Comparison of ENCODE assay signal across 9 cellular contexts in genomic region chr11:57742087-57742452, GRCh38. TPM values are rescaled to one million over a fixed set of nuclear protein-coding genes. Genes with fewer than 3 reads are reported as not detected.
DNase-seq lines count a peak whose midpoint lies in the region; ATAC-seq, FAIRE-seq and TF ChIP-seq lines count a peak whose summit lies in the region.
"Had no signal": no experiment of that assay in that cellular context is flagged by ENCODE, and none has a peak within 500 bp of the region (broad histone marks: within the 10 kb centered on the region; RNA-seq: fewer than 3 reads in every experiment).

No MANE protein-coding gene starts in this region.

- peak overlapping the region; percentile 98 for H3K4me3 Mint-ChIP-seq in activated CD4-positive, alpha-beta T cell treated with anti-CD3 and anti-CD28 coated beads for 36 hours
- H3K4me3 Mint-ChIP-seq in activated T-helper 17 cell treated with anti-CD3 and anti-CD28 coated beads, Interleukin-2, amount 50 U/mL, for 72 hours, result peak overlapping the region; percentile 100

- intact Hi-C loops in activated CD4-positive, alpha-beta T cell treated with anti-CD3 and anti-CD28 coated beads for 36 hours (cut with DNase I, micrococcal nuclease), result loop anchor here in 1 of 2 experiments (5.0 to 10.0 kb wide), 2 partner anchors 405 to 783 kb away; partner anchors contain the start of genes P2RX3 and SSRP1

- H3K4me2 ChIP-seq in keratinocyte (ENCODE audit: control insufficient read depth, extremely low read depth, insufficient read depth, low read depth, low read length), result peak overlapping the region; percentile 89

- dilution Hi-C loops in keratinocyte (cut with MboI; ENCODE audit: extremely low pct_ligation_motif_present, low sequenced_read_pairs), result no loop called here

- peaks cover 8% of the 10 kb centered on the region for H3K4me1 ChIP-seq in keratinocyte (ENCODE audit: control insufficient read depth, extremely low read depth, insufficient read depth, low read length)

- no peak for FAIRE-seq in keratinocyte (lab: Jason Lieb, UNC)

- H3K27me3 ChIP-seq in keratinocyte (ENCODE audit: control insufficient read depth, extremely low read depth, insufficient read depth, low read length), result no peaks in the 10 kb centered on the region

- peak overlapping the region; percentile 96 for H3K9ac ChIP-seq in keratinocyte (ENCODE audit: control insufficient read depth, extremely low read depth, insufficient read depth, low read length)

- ATAC-seq in activated CD4-positive, alpha-beta T cell treated with anti-CD3 and anti-CD28 coated beads for 36 hours, result no peak
- ATAC-seq in activated T-helper 17 cell treated with anti-CD3 and anti-CD28 coated beads, Interleukin-2, amount 50 U/mL, for 72 hours (replicated peaks), result no peak

- H3K36me3 Mint-ChIP-seq in activated CD4-positive, alpha-beta T cell treated with anti-CD3 and anti-CD28 coated beads for 36 hours (ENCODE audit: low read depth), result peaks cover 53% of the 10 kb centered on the region
- peaks cover 95% of the 10 kb centered on the region for H3K36me3 Mint-ChIP-seq in activated T-helper 17 cell treated with anti-CD3 and anti-CD28 coated beads, Interleukin-2, amount 50 U/mL, for 72 hours (ENCODE audit: low read depth)

- peak overlapping the region; percentile 71 to 97 (median 80) for H3K4me3 ChIP-seq in keratinocyte (ENCODE audit: control insufficient read depth in 2 of 3, extremely low read depth in 1 of 3, insufficient read depth in 2 of 3, low read depth in 1 of 3, low read length in 3 of 3)

- peaks cover 34% of the 10 kb centered on the region for H3K4me1 Mint-ChIP-seq in activated CD4-positive, alpha-beta T cell treated with anti-CD3 and anti-CD28 coated beads for 36 hours
- peaks cover 20% of the 10 kb centered on the region for H3K4me1 Mint-ChIP-seq in activated T-helper 17 cell treated with anti-CD3 and anti-CD28 coated beads, Interleukin-2, amount 50 U/mL, for 72 hours

- H3K9me3 Mint-ChIP-seq in activated CD4-positive, alpha-beta T cell treated with anti-CD3 and anti-CD28 coated beads for 36 hours (ENCODE audit: low read depth), result no peaks in the 10 kb centered on the region
- no peaks in the 10 kb centered on the region for H3K9me3 Mint-ChIP-seq in activated T-helper 17 cell treated with anti-CD3 and anti-CD28 coated beads, Interleukin-2, amount 50 U/mL, for 72 hours

- peaks cover 16 to 21% of the 10 kb centered on the region in 2 experiments for H3K36me3 ChIP-seq in keratinocyte (ENCODE audit: control insufficient read depth in 2 of 2, extremely low read depth in 1 of 2, insufficient read depth in 2 of 2, low read length in 2 of 2)

- H3K79me2 ChIP-seq in keratinocyte (ENCODE audit: control insufficient read depth, insufficient read depth, low read length), result peaks cover 16% of the 10 kb centered on the region

- H3K27me3 Mint-ChIP-seq in activated CD4-positive, alpha-beta T cell treated with anti-CD3 and anti-CD28 coated beads for 36 hours, result no peaks in the 10 kb centered on the region
- H3K27me3 Mint-ChIP-seq in activated T-helper 17 cell treated with anti-CD3 and anti-CD28 coated beads, Interleukin-2, amount 50 U/mL, for 72 hours, result no peaks in the 10 kb centered on the region

- POLR2A ChIA-PET in activated CD4-positive, alpha-beta T cell treated with anti-CD3 and anti-CD28 coated beads for 36 hours (lab: Charles Lee), result interaction anchor here (1.0 to 2.5 kb wide), 4 partner anchors 31 to 317 kb away, joined by 3 to 16 read pairs (median 10); partner anchors contain the start of genes MED19 and TMX2
- POLR2A ChIA-PET in GM10248 (lab: Yijun Ruan, JAX), result interaction anchor here (1.2 to 1.8 kb wide), 4 partner anchors 10 to 58 kb away, joined by 5 to 8 read pairs (median 6); partner anchors contain the start of genes BTBD18 and MED19

- CTCF ChIA-PET in activated CD4-positive, alpha-beta T cell treated with anti-CD3 and anti-CD28 coated beads for 36 hours (lab: Charles Lee), result interaction anchor here (0.6 to 6.4 kb wide), 9 partner anchors 10 to 836 kb away, joined by 3 to 45 read pairs (median 4); partner anchors contain the start of gene UBE2L6
- CTCF ChIA-PET in GM10248 (lab: Yijun Ruan, JAX), result interaction anchor here (0.6 to 13.5 kb wide), 7 partner anchors 10 to 782 kb away, joined by 3 to 142 read pairs (median 3); partner anchors contain the start of gene BTBD18

- no peaks in the 10 kb centered on the region for H4K20me1 ChIP-seq in keratinocyte (ENCODE audit: control insufficient read depth, extremely low read depth, insufficient read depth, low read length)

- H2AFZ ChIP-seq in keratinocyte (ENCODE audit: control insufficient read depth, low read length), result peak overlapping the region; percentile 77

- H3K27ac Mint-ChIP-seq in activated CD4-positive, alpha-beta T cell treated with anti-CD3 and anti-CD28 coated beads for 36 hours, result peak overlapping the region; percentile 100
- peak overlapping the region; percentile 100 for H3K27ac Mint-ChIP-seq in activated T-helper 17 cell treated with anti-CD3 and anti-CD28 coated beads, Interleukin-2, amount 50 U/mL, for 72 hours

- H3K9me3 ChIP-seq in keratinocyte (ENCODE audit: control insufficient read depth, low read depth, low read length), result no peaks in the 10 kb centered on the region

- H3K27ac ChIP-seq in keratinocyte (ENCODE audit: control insufficient read depth, insufficient read depth, low read length) (peak overlapping the region; percentile 90), temporal lobe (ENCODE audit: low read depth, low read length) (peak overlapping the region; percentile 58)

- DNase-seq in activated CD4-positive, alpha-beta T cell treated with anti-CD3 and anti-CD28 coated beads for 36 hours, result no peak
- no peak for DNase-seq in activated CD4-positive, alpha-beta T cell treated with anti-CD3 and anti-CD28 coated beads, Interleukin-2, amount 50 U/mL, for 48 hours
- DNase-seq in keratinocyte (ENCODE audit: low read depth, low spot score) (no peak), NCI-H345 treated with DMSO at 0.1 percent for 48 hours (lab: John Stamatoyannopoulos, UW; ENCODE audit: unreplicated experiment) (no peak), DMS53 (lab: John Stamatoyannopoulos, UW) (no peak), GM10248 (ENCODE audit: extremely low spot score) (no peak)

- TF ChIP-seq CTCF in keratinocyte (optimal IDR thresholded peaks at IDR 0.05 in 1 of 3, IDR thresholded peaks at IDR 0.05 in 1 of 3, conservative IDR thresholded peaks at IDR 0.05 in 1 of 3; ENCODE audit: extremely low read depth in 1 of 3, insufficient read depth in 2 of 3, low read length in 3 of 3) (no peak), GM10248 (IDR thresholded peaks at IDR 0.05; ENCODE audit: control extremely low read depth, extremely low read depth, low read depth, missing control alignments) (no peak)

- no peaks in the 10 kb centered on the region for H3K9me1 ChIP-seq in keratinocyte (ENCODE audit: control insufficient read depth, extremely low read depth, insufficient read depth, low read length)

RNA-seq across cellular contexts. Expression of gene SELENOH, which starts 0.8 kb away (rescaled TPM):
- 100 to 1,000 TPM; 117 to 244 TPM for total RNA-seq in activated CD4-positive, alpha-beta T cell treated with anti-CD3 and anti-CD28 coated beads for 36 hours
- total RNA-seq in activated T-helper 17 cell treated with anti-CD3 and anti-CD28 coated beads, Interleukin-2, amount 50 U/mL, for 72 hours, result 100 to 1,000 TPM; 149 to 175 TPM
- polyA plus RNA-seq in keratinocyte, result 59.1 to 88.2 TPM (median 76.0 TPM) in 3 replicates
- 39.6 TPM for polyA plus RNA-seq in keratinocyte (2011; ENCODE audit: low read depth)
- polyA plus RNA-seq in keratinocyte (2011; cell fraction: cytosol; rRNA removed), result 48.8 and 72.9 TPM in 2 replicates
- polyA plus RNA-seq in keratinocyte (2011; cell fraction: nucleus; rRNA removed), result 35.0 and 38.0 TPM in 2 replicates
- 79.8 and 96.0 TPM in 2 replicates for polyA plus RNA-seq in keratinocyte (2012; ENCODE audit: low replicate concordance)
- polyA minus RNA-seq in keratinocyte, result 5.1 to 10.0 TPM (median 6.5 TPM) in 3 replicates
- 43.4 TPM for polyA minus RNA-seq in keratinocyte (2011; cell fraction: cytosol; rRNA and poly(A)+ RNA removed)
- 10.6 and 13.4 TPM in 2 replicates for polyA minus RNA-seq in keratinocyte (2011; cell fraction: nucleus; rRNA and poly(A)+ RNA removed)
- total RNA-seq in temporal lobe, result 44.0 TPM

RNA-seq across cellular contexts. Expression of gene BTBD18, which starts 9.5 kb away (rescaled TPM):
- not detected for total RNA-seq in activated CD4-positive, alpha-beta T cell treated with anti-CD3 and anti-CD28 coated beads for 36 hours
- total RNA-seq in activated T-helper 17 cell treated with anti-CD3 and anti-CD28 coated beads, Interleukin-2, amount 50 U/mL, for 72 hours, result not detected
- polyA plus RNA-seq in keratinocyte, result not detected in 3 replicates
- polyA plus RNA-seq in keratinocyte (2011; ENCODE audit: low read depth), result not detected
- polyA plus RNA-seq in keratinocyte (2011; cell fraction: cytosol; rRNA removed), result not detected in 2 replicates
- not detected in 2 replicates for polyA plus RNA-seq in keratinocyte (2011; cell fraction: nucleus; rRNA removed)
- polyA plus RNA-seq in keratinocyte (2012; ENCODE audit: low replicate concordance), result 0.17 TPM in 1 of 2 replicates, not detected in the other
- not detected in 3 replicates for polyA minus RNA-seq in keratinocyte
- polyA minus RNA-seq in keratinocyte (2011; cell fraction: cytosol; rRNA and poly(A)+ RNA removed), result not detected
- not detected in 2 replicates for polyA minus RNA-seq in keratinocyte (2011; cell fraction: nucleus; rRNA and poly(A)+ RNA removed)
- not detected for total RNA-seq in temporal lobe
- total RNA-seq: T-helper 2 cell treated with Interferon-gamma antibody and Interleukin-4, amounts not matched to agents 100 ng/mL and 5 ng/mL, for 36 hours had no signal

RNA-seq across cellular contexts. Expression of gene CTNND1, which starts 19.5 kb away (rescaled TPM):
- 1 to 10 TPM; 6.7 to 7.4 TPM for total RNA-seq in activated CD4-positive, alpha-beta T cell treated with anti-CD3 and anti-CD28 coated beads for 36 hours
- total RNA-seq in activated T-helper 17 cell treated with anti-CD3 and anti-CD28 coated beads, Interleukin-2, amount 50 U/mL, for 72 hours, result 10 to 100 TPM in 1 of 2 donors, 1 to 10 TPM in 1; 4.6 to 12.5 TPM
- polyA plus RNA-seq in keratinocyte, result 125 to 187 TPM (median 144 TPM) in 3 replicates
- 91.5 TPM for polyA plus RNA-seq in keratinocyte (2011; ENCODE audit: low read depth)
- 84.0 and 129 TPM in 2 replicates for polyA plus RNA-seq in keratinocyte (2011; cell fraction: cytosol; rRNA removed)
- 203 and 221 TPM in 2 replicates for polyA plus RNA-seq in keratinocyte (2011; cell fraction: nucleus; rRNA removed)
- 98.6 and 103 TPM in 2 replicates for polyA plus RNA-seq in keratinocyte (2012; ENCODE audit: low replicate concordance)
- polyA minus RNA-seq in keratinocyte, result 413 to 516 TPM (median 498 TPM) in 3 replicates
- polyA minus RNA-seq in keratinocyte (2011; cell fraction: cytosol; rRNA and poly(A)+ RNA removed), result 134 TPM
- 216 and 381 TPM in 2 replicates for polyA minus RNA-seq in keratinocyte (2011; cell fraction: nucleus; rRNA and poly(A)+ RNA removed)
- 134 TPM for total RNA-seq in temporal lobe

RNA-seq across cellular contexts. Expression of gene TMX2, which starts 29.7 kb away (rescaled TPM):
- total RNA-seq in activated CD4-positive, alpha-beta T cell treated with anti-CD3 and anti-CD28 coated beads for 36 hours, result 10 to 100 TPM; 59.8 to 72.5 TPM
- total RNA-seq in activated T-helper 17 cell treated with anti-CD3 and anti-CD28 coated beads, Interleukin-2, amount 50 U/mL, for 72 hours, result 10 to 100 TPM; 40.3 to 75.7 TPM
- polyA plus RNA-seq in keratinocyte, result 92.8 to 101 TPM (median 93.6 TPM) in 3 replicates
- 43.9 TPM for polyA plus RNA-seq in keratinocyte (2011; ENCODE audit: low read depth)
- 66.7 and 104 TPM in 2 replicates for polyA plus RNA-seq in keratinocyte (2011; cell fraction: cytosol; rRNA removed)
- 148 and 161 TPM in 2 replicates for polyA plus RNA-seq in keratinocyte (2011; cell fraction: nucleus; rRNA removed)
- polyA plus RNA-seq in keratinocyte (2012; ENCODE audit: low replicate concordance), result 73.1 and 83.4 TPM in 2 replicates
- 122 to 145 TPM (median 133 TPM) in 3 replicates for polyA minus RNA-seq in keratinocyte
- 82.5 TPM for polyA minus RNA-seq in keratinocyte (2011; cell fraction: cytosol; rRNA and poly(A)+ RNA removed)
- polyA minus RNA-seq in keratinocyte (2011; cell fraction: nucleus; rRNA and poly(A)+ RNA removed), result 69.2 and 87.1 TPM in 2 replicates
- 38.4 TPM for total RNA-seq in temporal lobe

RNA-seq across cellular contexts. Expression of gene MED19, which starts 30.1 kb away (rescaled TPM):
- 10 to 100 TPM in 1 of 2 experiments, 1 to 10 TPM in 1; 8.6 to 10.6 TPM for total RNA-seq in activated CD4-positive, alpha-beta T cell treated with anti-CD3 and anti-CD28 coated beads for 36 hours
- 10 to 100 TPM; 10.9 to 12.3 TPM for total RNA-seq in activated T-helper 17 cell treated with anti-CD3 and anti-CD28 coated beads, Interleukin-2, amount 50 U/mL, for 72 hours
- polyA plus RNA-seq in keratinocyte, result 16.3 to 21.8 TPM (median 19.3 TPM) in 3 replicates
- 21.2 TPM for polyA plus RNA-seq in keratinocyte (2011; ENCODE audit: low read depth)
- polyA plus RNA-seq in keratinocyte (2011; cell fraction: cytosol; rRNA removed), result 15.3 and 18.0 TPM in 2 replicates
- 15.3 and 16.4 TPM in 2 replicates for polyA plus RNA-seq in keratinocyte (2011; cell fraction: nucleus; rRNA removed)
- polyA plus RNA-seq in keratinocyte (2012; ENCODE audit: low replicate concordance), result 15.8 and 21.1 TPM in 2 replicates
- 1.8 to 6.7 TPM (median 5.9 TPM) in 3 replicates for polyA minus RNA-seq in keratinocyte
- polyA minus RNA-seq in keratinocyte (2011; cell fraction: cytosol; rRNA and poly(A)+ RNA removed), result 10.9 TPM
- polyA minus RNA-seq in keratinocyte (2011; cell fraction: nucleus; rRNA and poly(A)+ RNA removed), result 3.1 and 4.2 TPM in 2 replicates
- total RNA-seq in temporal lobe, result 24.1 TPM
